In genomic region chr5:169656125-169656990, GRCh38 we compare ENCODE assay signal across 9 cellular contexts. TPM values are rescaled to one million over a fixed set of nuclear protein-coding genes. Genes with fewer than 3 reads are reported as not detected.
DNase-seq lines count a peak whose midpoint lies in the region; ATAC-seq and TF ChIP-seq lines count a peak whose summit lies in the region.
"Had no signal": no experiment of that assay in that cellular context is flagged by ENCODE, and none has a peak within 500 bp of the region (broad histone marks: within the 10 kb centered on the region; RNA-seq: fewer than 3 reads in every experiment).

No MANE protein-coding gene starts in this region.

- H4K8ac ChIP-seq in IMR-90 (ENCODE audit: low read depth in 2 of 2, low read length in 2 of 2), result no peak overlapping the region

- H3K14ac ChIP-seq in IMR-90 (replicated peaks; ENCODE audit: low read depth, low read length), result 0 out of 2 replicates have a peak overlapping the region, but pooled peaks have one; percentile 29

- H3K79me1 ChIP-seq in IMR-90 (ENCODE audit: low read depth in 1 of 2, low read length in 2 of 2), result 0 out of 4 replicates have a peak, but pooled peaks cover 0 to 3% of the 10 kb centered on the region in 2 experiments

- in situ Hi-C loops in IMR-90 (cut with MboI; ENCODE audit: low sequenced_read_pairs), result no loop called here

- no peak overlapping the region for H3K4ac ChIP-seq in IMR-90 (ENCODE audit: low read depth, low read length)

- no peak for TF ChIP-seq RAD21 in IMR-90 (IDR thresholded peaks at IDR 0.05; ENCODE audit: low read length)

- no peak overlapping the region for H3K23ac ChIP-seq in IMR-90 (ENCODE audit: low read depth, low read length)

- no peak overlapping the region for H4K5ac ChIP-seq in IMR-90 (ENCODE audit: low read depth, low read length)

- DNase-seq in DMS53 (lab: John Stamatoyannopoulos, UW), result peak; percentile 16
- no peak for DNase-seq in DMS53 treated with DMSO at 0.1 percent for 48 hours (lab: John Stamatoyannopoulos, UW; ENCODE audit: unreplicated experiment)
- DNase-seq in IMR-90, result peak; percentile 43
- no peak for DNase-seq in naive thymus-derived CD8-positive, alpha-beta T cell
- no peak for DNase-seq in NCI-H1436 (lab: John Stamatoyannopoulos, UW)
- no peak for DNase-seq in ecto neural progenitor cell (ENCODE audit: low spot score)
- no peak for DNase-seq in left colon

- peaks cover 5% of the 10 kb centered on the region for H3K4me1 ChIP-seq in IMR-90 (ENCODE audit: control insufficient read depth, insufficient read depth, low read length)

- peak overlapping the region in 2 of 10 donors; percentile 38 to 43 for H3K4me3 Mint-ChIP-seq in naive thymus-derived CD8-positive, alpha-beta T cell

- ATAC-seq in GM21737 (IDR thresholded peaks at IDR 0.05; ENCODE audit: unreplicated experiment) (peak; percentile 72), IMR-90 (ENCODE audit: low read depth) (no peak), left colon (no peak)
- no peak for ATAC-seq in naive thymus-derived CD8-positive, alpha-beta T cell

- H3K27me3 ChIP-seq in IMR-90 (ENCODE audit: control insufficient read depth, insufficient read depth, low read length), result no peaks in the 10 kb centered on the region

- H2BK20ac ChIP-seq in IMR-90 (ENCODE audit: low read depth, low read length), result no peak overlapping the region

- POLR2A ChIA-PET in IMR-90 (lab: Charles Lee; ENCODE audit: unreplicated experiment), result no interaction called here
- POLR2A ChIA-PET in naive thymus-derived CD8-positive, alpha-beta T cell (lab: Charles Lee), result no interaction called here

- peaks cover 0 to 1% (median 0%) of the 10 kb centered on the region in 9 donors for H3K9me3 Mint-ChIP-seq in naive thymus-derived CD8-positive, alpha-beta T cell

- WGBS in IMR-90 (ENCODE audit: extremely low coverage in 2 of 2, insufficient read length in 1 of 2), 2 experiments, result 93% methylated on average over 10 of the region's 15 CpGs; no CpG with 5 or more reads in 1 of the 2 experiments

- no peak overlapping the region for H2BK5ac ChIP-seq in IMR-90 (ENCODE audit: low read depth, low read length, poor library complexity, severe bottlenecking)

- H2AK9ac ChIP-seq in IMR-90 (replicated peaks; ENCODE audit: low read depth, low read length, poor library complexity), result no peak overlapping the region

- no peak overlapping the region for H3K27ac ChIP-seq in IMR-90 (ENCODE audit: insufficient read depth, low read length)
- H3K27ac ChIP-seq: 22Rv1 had no signal

- no peak overlapping the region for H2AFZ ChIP-seq in IMR-90 (replicated peaks; ENCODE audit: low read length, poor library complexity)

- H4K20me1 ChIP-seq in IMR-90 (ENCODE audit: insufficient read depth, low read length), result no peaks in the 10 kb centered on the region

- dilution Hi-C loops in IMR-90 (cut with HindIII; ENCODE audit: low sequenced_read_pairs, unreplicated experiment), result no loop called here

- no peak overlapping the region for H3K18ac ChIP-seq in IMR-90 (ENCODE audit: low read depth, low read length)

- H3K9me3 ChIP-seq in IMR-90 (ENCODE audit: control insufficient read depth, insufficient read depth, low read length), result no peaks in the 10 kb centered on the region

- no peak overlapping the region for H2BK120ac ChIP-seq in IMR-90 (ENCODE audit: low read depth, low read length)

- TF ChIP-seq CTCF in IMR-90 (conservative IDR thresholded peaks at IDR 0.05; ENCODE audit: low read depth, low read length), result no peak

- H3K56ac ChIP-seq in IMR-90 (ENCODE audit: extremely low read depth, insufficient read depth, low read length), result no peak overlapping the region

- H3K4me3 ChIP-seq in IMR-90 (ENCODE audit: insufficient read depth, low read depth, low read length), result no peak overlapping the region

- H3K27me3 Mint-ChIP-seq in naive thymus-derived CD8-positive, alpha-beta T cell, result no peaks in the 10 kb centered on the region

- H3K36me3 ChIP-seq in IMR-90 (ENCODE audit: control insufficient read depth, insufficient read depth, low read length), result no peaks in the 10 kb centered on the region

- no peak overlapping the region for H2AK5ac ChIP-seq in IMR-90 (ENCODE audit: low read depth, low read length)

- peaks cover 30 to 85% (median 75%) of the 10 kb centered on the region in 4 donors for H3K4me1 Mint-ChIP-seq in naive thymus-derived CD8-positive, alpha-beta T cell

- H3K27ac Mint-ChIP-seq in naive thymus-derived CD8-positive, alpha-beta T cell, result peak overlapping the region in 6 of 10 donors; percentile 9 to 95 (median 55)

- no TSS peak for BruUV-seq in IMR-90 (replicated peaks; lab: Mats Ljungman, UMichigan)

- CTCF ChIA-PET in IMR-90 (lab: Yijun Ruan, JAX), result interaction anchor here (0.6 kb wide), 1 partner anchor 63 kb away, joined by 6 read pairs; no protein-coding TSS in a partner anchor

- TF ChIP-seq POLR2A in IMR-90 (IDR thresholded peaks at IDR 0.05; ENCODE audit: low read depth, low read length), result no peak

- peaks cover 10% of the 10 kb centered on the region for H3K9me1 ChIP-seq in IMR-90 (ENCODE audit: insufficient read depth, low read length)

- no peak overlapping the region for H3K9ac ChIP-seq in IMR-90 (ENCODE audit: low read depth, low read length)

- H4K91ac ChIP-seq in IMR-90 (ENCODE audit: insufficient read depth, low read depth, low read length), result no peak overlapping the region

- intact Hi-C loops in IMR-90 (cut with micrococcal nuclease) (no loop called here), left colon (cut with DNase I, micrococcal nuclease) (no loop called here)

- no peak overlapping the region for H2BK15ac ChIP-seq in IMR-90 (ENCODE audit: low read depth, low read length)

- no peak overlapping the region for H3K4me2 ChIP-seq in IMR-90 (ENCODE audit: low read depth, low read length)

- H3K36me3 Mint-ChIP-seq in naive thymus-derived CD8-positive, alpha-beta T cell, result peaks cover under 1 to 63% (median 33%) of the 10 kb centered on the region in 3 donors

TF ChIP-seq in IMR-90, 13 proteins besides CTCF, POLR2A, EP300 and RAD21:
- TF ChIP-seq BHLHE40 (IDR thresholded peaks at IDR 0.05; ENCODE audit: low read depth, low read length) (peak; percentile 42; the same call in 1 of the 2 replicates), CEBPB (IDR thresholded peaks at IDR 0.05; ENCODE audit: low read depth, low read length) (no peak)

RNA-seq across cellular contexts. Expression of gene DOCK2, which starts 19.3 kb away (rescaled TPM):
- total RNA-seq in IMR-90 (2012; rRNA removed), result 1.4 and 3.0 TPM in 2 replicates
- polyA plus RNA-seq in IMR-90 (2012; rRNA removed), result 0.47 and 0.72 TPM in 2 replicates
- polyA plus RNA-seq in IMR-90 (2012; cell fraction: cytosol; rRNA removed), result 0.25 and 0.32 TPM in 2 replicates
- polyA plus RNA-seq in IMR-90 (2012; cell fraction: nucleus; rRNA removed; ENCODE audit: low replicate concordance), result 0.51 and 0.87 TPM in 2 replicates
- total RNA-seq in naive thymus-derived CD8-positive, alpha-beta T cell, result 100 to 1,000 TPM; 171 to 182 TPM
- 10 to 100 TPM; 59.5 to 84.6 (median 71.0) TPM for polyA plus RNA-seq in naive thymus-derived CD8-positive, alpha-beta T cell
- 10 to 100 TPM in 1 of 2 donors, 1 to 10 TPM in 1; 4.9 to 13.3 TPM for total RNA-seq in left colon

Comparison
In these comparisons a context has a peak if more than half of its experiments do, and no peak if none do; other contexts are left out.
1. DNase-seq: peak in DMS53 (single experiment) and IMR-90 (single experiment); none in DMS53 treated with DMSO at 0.1 percent for 48 hours (single experiment), naive thymus-derived CD8-positive, alpha-beta T cell (0 of 10), NCI-H1436 (single experiment), ecto neural progenitor cell (single experiment) and left colon (0 of 2).
2. RNA of gene DOCK2, which starts 19.3 kb away (total RNA-seq): 171 to 182 TPM in naive thymus-derived CD8-positive, alpha-beta T cell; 4.9 to 13.3 TPM in left colon and 1.4 to 3.0 TPM in IMR-90; every median in the first group is over 10 times any median in the second.